ENCODE assay signal across 14 cellular contexts in the genomic region with DNA sequence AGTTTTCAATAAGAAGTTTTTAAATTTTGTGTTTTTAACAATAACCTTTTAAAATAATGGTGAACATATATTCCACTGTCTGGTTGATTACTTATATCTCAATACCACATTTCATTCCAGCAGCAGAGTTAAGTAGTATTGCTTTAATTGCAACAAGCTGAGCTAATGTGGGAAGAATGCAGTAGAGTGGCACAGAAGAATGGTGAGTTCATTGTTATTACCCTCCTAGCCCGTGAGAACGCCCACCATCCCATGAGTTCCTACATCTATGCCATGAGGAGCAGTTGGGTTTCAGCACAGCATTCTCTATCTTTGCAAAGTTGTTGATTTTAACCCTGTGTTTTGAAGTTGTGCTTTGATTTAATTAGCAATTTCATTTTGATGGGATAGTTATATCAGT. TPM values are rescaled to one million over a fixed set of nuclear protein-coding genes. Genes with fewer than 3 reads are reported as not detected.
DNase-seq lines count a peak whose midpoint lies in the region; TF ChIP-seq lines count a peak whose summit lies in the region.
"Had no signal": no experiment of that assay in that cellular context is flagged by ENCODE, and none has a peak within 500 bp of the region (broad histone marks: within the 10 kb centered on the region; RNA-seq: fewer than 3 reads in every experiment).

No MANE protein-coding gene starts in this region.

- in situ Hi-C loops in astrocyte of the spinal cord (cut with HindIII; ENCODE audit: low sequenced_read_pairs): no loop called here

- no peak for TF ChIP-seq CTCF in AG04449 (IDR thresholded peaks at IDR 0.05; ENCODE audit: insufficient read depth, low read length, missing control alignments)
- no peak for TF ChIP-seq CTCF in HFFc6 (IDR thresholded peaks at IDR 0.05)
- no peak for TF ChIP-seq CTCF in astrocyte of the spinal cord (IDR thresholded peaks at IDR 0.05; ENCODE audit: low read depth, low read length)
- TF ChIP-seq CTCF in glutamatergic neuron (IDR thresholded peaks at IDR 0.05; ENCODE audit: partially characterized antibody, unreplicated experiment): no peak

- POLR2A ChIA-PET in AG04449 (lab: Yijun Ruan, JAX): no interaction called here

- no peak overlapping the region for H3K4me3 ChIP-seq in AG04449 (ENCODE audit: low read depth, low read length)
- H3K4me3 ChIP-seq in astrocyte of the spinal cord (ENCODE audit: low read depth, low read length): no peak overlapping the region
- H3K4me3 ChIP-seq: SJCRH30 had no signal

- no peaks in the 10 kb centered on the region for H3K36me3 Mint-ChIP-seq in HFFc6 (ENCODE audit: low read depth)
- H3K36me3 Mint-ChIP-seq in glutamatergic neuron (ENCODE audit: unreplicated experiment): no peaks in the 10 kb centered on the region
- H3K36me3 Mint-ChIP-seq: brain had no signal

- H3K27ac Mint-ChIP-seq in HFFc6 (no peak overlapping the region), glutamatergic neuron (ENCODE audit: unreplicated experiment) (no peak overlapping the region)

- H3K4me1 Mint-ChIP-seq in HFFc6 (ENCODE audit: low read depth) (peaks cover 32% of the 10 kb centered on the region), glutamatergic neuron (ENCODE audit: low read depth, unreplicated experiment) (no peaks in the 10 kb centered on the region)
- H3K4me1 Mint-ChIP-seq: brain had no signal

- H3K27me3 Mint-ChIP-seq in HFFc6 (ENCODE audit: insufficient read depth): peaks cover 6% of the 10 kb centered on the region
- H3K27me3 Mint-ChIP-seq in glutamatergic neuron (ENCODE audit: unreplicated experiment): peaks cover 3% of the 10 kb centered on the region
- H3K27me3 Mint-ChIP-seq: brain had no signal

- H3K4me3 Mint-ChIP-seq in HFFc6 (no peak overlapping the region), glutamatergic neuron (ENCODE audit: unreplicated experiment) (no peak overlapping the region)
- H3K4me3 Mint-ChIP-seq: brain had no signal

- CTCF ChIA-PET in AG04449 (lab: Yijun Ruan, JAX): interaction anchor here (3.3 to 6.9 kb wide), 3 partner anchors 9 to 40 kb away, joined by 25 to 45 read pairs (median 41); no protein-coding TSS in a partner anchor

- DNase-seq in AG04449 (ENCODE audit: low read depth, low spot score) (peak; percentile 52), HFFc6 (peak; percentile 51), astrocyte of the spinal cord (ENCODE audit: low read depth, low spot score) (peak; percentile 57), islet precursor cell (peak; percentile 67), glutamatergic neuron (no peak), NCI-H2107 treated with DMSO at 0.1 percent for 48 hours (lab: John Stamatoyannopoulos, UW; ENCODE audit: unreplicated experiment) (no peak), NCI-H2171 (lab: John Stamatoyannopoulos, UW) (no peak), activated gamma-delta T cell treated with Interleukin-2 at 50 U/mL for 16 hours (no peak)
- DNase-seq: activated T-cell treated with anti-CD3 and anti-CD28 coated beads, Interleukin-2, amount 50 U/mL, for 48 hours; C1 segment of cervical spinal cord; NCI-H1105 treated with DMSO at 0.1 percent for 48 hours; NCI-H69; SJCRH30 had no signal

- H3K9me3 Mint-ChIP-seq in HFFc6 (no peaks in the 10 kb centered on the region), glutamatergic neuron (ENCODE audit: unreplicated experiment) (no peaks in the 10 kb centered on the region)

RNA-seq across cellular contexts. Expression of gene NR2E3, which starts 17.8 kb away (rescaled TPM):
- total RNA-seq in HFFc6 (2021; fragmentation: NEBNext Ultra II Directional; extraction: Animal tissue kit (Norgen Biotek cat#: 25700)): not detected
- 0.69 TPM for total RNA-seq in glutamatergic neuron (ENCODE audit: unreplicated experiment)

Comparison
In these comparisons a context has a peak if more than half of its experiments do, and no peak if none do; other contexts are left out.
1. DNase-seq: peak in AG04449 (single experiment), HFFc6 (single experiment), astrocyte of the spinal cord (single experiment) and islet precursor cell (single experiment); none in glutamatergic neuron (single experiment), NCI-H2107 treated with DMSO at 0.1 percent for 48 hours (single experiment), NCI-H2171 (single experiment) and activated gamma-delta T cell treated with Interleukin-2 at 50 U/mL for 16 hours (single experiment).